In genomic region chr7:30252885-30253795, GRCh38 we compare ENCODE assay signal across 8 cellular contexts. TPM values are rescaled to one million over a fixed set of nuclear protein-coding genes. Genes with fewer than 3 reads are reported as not detected.
DNase-seq lines count a peak whose midpoint lies in the region; ATAC-seq, FAIRE-seq and TF ChIP-seq lines count a peak whose summit lies in the region.

No MANE protein-coding gene starts in this region.

- H3K36me3 Mint-ChIP-seq in activated naive CD4-positive, alpha-beta T cell treated with anti-CD3 and anti-CD28 coated beads, Interleukin-2, amount 50 U/mL, for 72 hours: no peaks in the 10 kb centered on the region
- H3K36me3 Mint-ChIP-seq in nephron progenitor cell (ENCODE audit: low read depth): no peaks in the 10 kb centered on the region

- H3K36me3 ChIP-seq in HepG2 (replicated peaks in 1 of 2; ENCODE audit: control insufficient read depth in 1 of 2, insufficient read depth in 2 of 2, low read length in 2 of 2): no peaks in the 10 kb centered on the region

- H3K4me2 ChIP-seq in HepG2 (ENCODE audit: low read depth, low read length): 0 out of 2 replicates have a peak overlapping the region, but pooled peaks have one; percentile 88

- H3K4me1 Mint-ChIP-seq in nephron progenitor cell: peaks cover 3% of the 10 kb centered on the region

- no peak for FAIRE-seq in HepG2 (lab: Jason Lieb, UNC)

- BruUV-seq in HepG2 (replicated peaks; lab: Mats Ljungman, UMichigan): no TSS peak

- intact Hi-C loops in HepG2 (cut with micrococcal nuclease; ENCODE audit: unreplicated experiment): no loop called here

- no peaks in the 10 kb centered on the region for H3K79me2 ChIP-seq in HepG2 (ENCODE audit: insufficient read depth, low read length)

- no peak overlapping the region for H3K4me3 ChIP-seq in HepG2 (replicated peaks in 1 of 3; ENCODE audit: insufficient read depth in 1 of 3, low read depth in 2 of 3, low read length in 3 of 3)

- peak; percentile 61 to 74 for ATAC-seq in activated naive CD4-positive, alpha-beta T cell treated with anti-CD3 and anti-CD28 coated beads, Interleukin-2, amount 50 U/mL, for 72 hours
- ATAC-seq in HepG2 (no peak), HG02678 (IDR thresholded peaks at IDR 0.05; ENCODE audit: unreplicated experiment) (no peak), GM19467 (IDR thresholded peaks at IDR 0.05; ENCODE audit: unreplicated experiment) (no peak)

- no peaks in the 10 kb centered on the region for H3K9me3 Mint-ChIP-seq in activated naive CD4-positive, alpha-beta T cell treated with anti-CD3 and anti-CD28 coated beads, Interleukin-2, amount 50 U/mL, for 72 hours
- H3K9me3 Mint-ChIP-seq in nephron progenitor cell: no peaks in the 10 kb centered on the region

- H3K9me3 ChIP-seq in HepG2 (ENCODE audit: low read length): no peaks in the 10 kb centered on the region

- H3K27me3 ChIP-seq in HepG2 (ENCODE audit: control insufficient read depth in 1 of 2, insufficient read depth in 2 of 2, low read length in 2 of 2): no peaks in the 10 kb centered on the region

- TF ChIP-seq EP300 in HepG2 (IDR thresholded peaks at IDR 0.05; ENCODE audit: low read depth in 2 of 2, low read length in 2 of 2): no peak
- TF ChIP-seq EP300 in HepG2 (CRISPR knock-in tag; IDR thresholded peaks at IDR 0.05; ENCODE audit: borderline replicate concordance): no peak

- POLR2A ChIA-PET in HepG2 (lab: Yijun Ruan, JAX): no interaction called here

- 87% methylated on average over 5 of the region's 7 CpGs for WGBS in HepG2 (ENCODE audit: low lambda C conversion rate)

- CTCF ChIA-PET in HepG2 (lab: Yijun Ruan, JAX; ENCODE audit: low intra/inter-chr PET ratio, low total read pairs): no interaction called here

- no peak for TF ChIP-seq POLR2A in HepG2 (IDR thresholded peaks at IDR 0.05; ENCODE audit: insufficient read depth in 1 of 2, low read depth in 2 of 2, low read length in 2 of 2)

- TF ChIP-seq RAD21 in HepG2 (CRISPR knock-in tag; IDR thresholded peaks at IDR 0.05): no peak

- no peak overlapping the region for H3K4me3 Mint-ChIP-seq in nephron progenitor cell

- no peak overlapping the region for H2AFZ ChIP-seq in HepG2 (ENCODE audit: low read length)

- H3K27ac ChIP-seq in HepG2 (ENCODE audit: extremely low read length, insufficient read depth, low read length): no peak overlapping the region

- peaks cover 64% of the 10 kb centered on the region for H3K4me1 ChIP-seq in HepG2 (ENCODE audit: insufficient read depth, low read length)

- in situ Hi-C loops in HepG2 (cut with HindIII; ENCODE audit: extremely low pct_ligation_motif_present, low pct_unique_long_range_greater_than_20kb): no loop called here

- DNase-seq in activated naive CD4-positive, alpha-beta T cell treated with anti-CD3 and anti-CD28 coated beads, Interleukin-2, amount 50 U/mL, for 72 hours (ENCODE audit: low spot score in 2 of 2): no peak
- no peak for DNase-seq in activated naive CD4-positive, alpha-beta T cell (lab: John Stamatoyannopoulos, UW)
- DNase-seq in amniotic epithelial cell (ENCODE audit: low read depth): peak; percentile 36
- no peak for DNase-seq in HepG2 (ENCODE audit: low spot score)
- peak; percentile 65 for DNase-seq in ureter (ENCODE audit: low spot score)
- no peak for DNase-seq in nephron progenitor cell

- TF ChIP-seq CTCF in HepG2 (CRISPR knock-in tag; IDR thresholded peaks at IDR 0.05) (no peak), nephron progenitor cell (IDR thresholded peaks at IDR 0.05) (no peak)

- peaks cover 4% of the 10 kb centered on the region for H3K27me3 Mint-ChIP-seq in nephron progenitor cell (ENCODE audit: low read depth, poor library complexity)

- no peak overlapping the region for H3K9ac ChIP-seq in HepG2 (ENCODE audit: insufficient read depth, low read depth, low read length)

- no peaks in the 10 kb centered on the region for H4K20me1 ChIP-seq in HepG2 (ENCODE audit: insufficient read depth, low read length)

- peak overlapping the region in 1 of 2 donors; percentile 1 for H3K27ac Mint-ChIP-seq in activated naive CD4-positive, alpha-beta T cell treated with anti-CD3 and anti-CD28 coated beads, Interleukin-2, amount 50 U/mL, for 72 hours
- H3K27ac Mint-ChIP-seq in nephron progenitor cell: no peak overlapping the region

TF ChIP-seq in HepG2, 621 proteins besides CTCF, POLR2A, EP300 and RAD21:
- 0 out of 2 replicates have a peak, but pooled peaks have one; percentile 24 for TF ChIP-seq FOXO4 (CRISPR knock-in tag; conservative IDR thresholded peaks at IDR 0.05)
- no peak for TF ChIP-seq ELF3 (CRISPR knock-in tag; IDR thresholded peaks at IDR 0.05)
- TF ChIP-seq BCL6 (CRISPR knock-in tag; IDR thresholded peaks at IDR 0.05): peak; percentile 82
- TF ChIP-seq SOX13 (IDR thresholded peaks at IDR 0.05): no peak
- TF ChIP-seq SOX13 (CRISPR knock-in tag; conservative IDR thresholded peaks at IDR 0.05 in 1 of 2, IDR thresholded peaks at IDR 0.05 in 1 of 2): peak in 1 of 2 experiments; percentile 24; a peak in 1 of 4 replicates
- TF ChIP-seq RARA (CRISPR knock-in tag; IDR thresholded peaks at IDR 0.05): peak; percentile 20; the same call in 1 of the 2 replicates
- 0 out of 2 replicates have a peak, but pooled peaks have one; percentile 21 for TF ChIP-seq GATAD2A (CRISPR knock-in tag; IDR thresholded peaks at IDR 0.05)
TF ChIP-seq in HepG2: peak in this region for 5.

RNA-seq across cellular contexts. Expression of gene ZNRF2, which starts 31.3 kb away (rescaled TPM):
- total RNA-seq in activated naive CD4-positive, alpha-beta T cell treated with anti-CD3 and anti-CD28 coated beads, Interleukin-2, amount 50 U/mL, for 72 hours: 10 to 100 TPM in 1 of 2 donors, 1 to 10 TPM in 1; 8.4 to 12.6 TPM
- total RNA-seq in HepG2 (2016; rRNA removed; fragmentation: Illumina TruSeq; extraction: Trizol) (6.9 and 7.7 TPM in 2 replicates), ureter (23.6 TPM)
- total RNA-seq in HepG2 (2016; cell fraction: cytosol; rRNA removed; fragmentation: Illumina TruSeq; extraction: Trizol; ENCODE audit: low read depth): 3.0 and 3.2 TPM in 2 replicates
- 7.3 and 7.6 TPM in 2 replicates for total RNA-seq in HepG2 (2016; cell fraction: insoluble cytoplasmic fraction; rRNA removed; fragmentation: Illumina TruSeq; extraction: Trizol)
- total RNA-seq in HepG2 (2016; cell fraction: membrane; rRNA removed; fragmentation: Illumina TruSeq; extraction: Trizol): 6.7 and 7.1 TPM in 2 replicates
- 13.5 and 14.4 TPM in 2 replicates for total RNA-seq in HepG2 (2016; cell fraction: nucleus; rRNA removed; fragmentation: Illumina TruSeq; extraction: Trizol)
- 2.6 and 3.5 TPM in 2 replicates for polyA plus RNA-seq in HepG2 (2011; rRNA removed)
- polyA plus RNA-seq in HepG2 (2011; cell fraction: cytosol; rRNA removed): 1.8 and 2.3 TPM in 2 replicates
- 3.4 TPM in 2 replicates for polyA plus RNA-seq in HepG2 (2011; cell fraction: nucleus; rRNA removed)
- 3.9 and 4.5 TPM in 2 replicates for polyA plus RNA-seq in HepG2 (2012)
- 2.5 and 2.9 TPM in 2 replicates for polyA plus RNA-seq in HepG2 (2016; cell fraction: cytosol; fragmentation: Illumina TruSeq; extraction: Trizol; ENCODE audit: low read depth)
- polyA plus RNA-seq in HepG2 (2016; cell fraction: insoluble cytoplasmic fraction; fragmentation: Illumina TruSeq; extraction: Trizol; ENCODE audit: low read depth): 8.1 and 8.6 TPM in 2 replicates
- 5.2 and 5.5 TPM in 2 replicates for polyA plus RNA-seq in HepG2 (2016; cell fraction: membrane; fragmentation: Illumina TruSeq; extraction: Trizol; ENCODE audit: low read depth)
- polyA plus RNA-seq in HepG2 (2016; cell fraction: nucleus; fragmentation: Illumina TruSeq; extraction: Trizol; ENCODE audit: insufficient read depth, low read depth): 7.3 and 7.8 TPM in 2 replicates
- 1.5 and 1.9 TPM in 2 replicates for polyA minus RNA-seq in HepG2 (2011; rRNA and poly(A)+ RNA removed; ENCODE audit: low replicate concordance)
- polyA minus RNA-seq in HepG2 (2011; cell fraction: cytosol; rRNA and poly(A)+ RNA removed): 5.7 and 6.2 TPM in 2 replicates
- 21.9 and 25.9 TPM in 2 replicates for polyA minus RNA-seq in HepG2 (2011; cell fraction: nucleus; rRNA and poly(A)+ RNA removed)

Comparison
In these comparisons a context has a peak if more than half of its experiments do, and no peak if none do; other contexts are left out.
1. ATAC-seq: peak in activated naive CD4-positive, alpha-beta T cell treated with anti-CD3 and anti-CD28 coated beads, Interleukin-2, amount 50 U/mL, for 72 hours (2 of 2); none in HepG2 (single experiment), HG02678 (single experiment) and GM19467 (single experiment).
2. DNase-seq: peak in amniotic epithelial cell (single experiment) and ureter (single experiment); none in activated naive CD4-positive, alpha-beta T cell treated with anti-CD3 and anti-CD28 coated beads, Interleukin-2, amount 50 U/mL, for 72 hours (0 of 2), activated naive CD4-positive, alpha-beta T cell (0 of 4), HepG2 (single experiment) and nephron progenitor cell (single experiment).